In genomic region chr5:136062563-136063274, GRCh38 we compare ENCODE assay signal across 9 cellular contexts. TPM values are rescaled to one million over a fixed set of nuclear protein-coding genes. Genes with fewer than 3 reads are reported as not detected.
DNase-seq lines count a peak whose midpoint lies in the region; ATAC-seq and TF ChIP-seq lines count a peak whose summit lies in the region.
"Had no signal": no experiment of that assay in that cellular context is flagged by ENCODE, and none has a peak within 500 bp of the region (broad histone marks: within the 10 kb centered on the region; RNA-seq: fewer than 3 reads in every experiment).

No MANE protein-coding gene starts in this region.

- H3K4me3 ChIP-seq in foreskin fibroblast (ENCODE audit: low read depth in 1 of 2, low read length in 2 of 2) = no peak overlapping the region
- H3K4me3 ChIP-seq in thoracic aorta = no peak overlapping the region
- H3K4me3 ChIP-seq: BLaER1 treated with 17β-estradiol and CSF1 and Interleukin-3, amounts not matched to agents 10 nM and 100 nM had no signal

- peaks cover 2 to 28% of the 10 kb centered on the region in 2 donors for H3K4me1 ChIP-seq in thoracic aorta (ENCODE audit: control insufficient read depth in 1 of 2, low read depth in 2 of 2)

- intact Hi-C loops in posterior cingulate gyrus (cut with DNase I) = no loop called here

- ATAC-seq in GM19324 (IDR thresholded peaks at IDR 0.05; ENCODE audit: low FRiP score, unreplicated experiment) (peak; percentile 41), HG03460 (IDR thresholded peaks at IDR 0.05; ENCODE audit: unreplicated experiment) (peak; percentile 57), thoracic aorta (ENCODE audit: insufficient number of reproducible peaks, low FRiP score, low read depth) (no peak)

- H3K36me3 ChIP-seq in thoracic aorta = no peaks in the 10 kb centered on the region
- H3K36me3 ChIP-seq: BLaER1 treated with 17β-estradiol and CSF1 and Interleukin-3, amounts not matched to agents 10 nM and 100 nM had no signal

- TF ChIP-seq CTCF in foreskin fibroblast (IDR thresholded peaks at IDR 0.05; ENCODE audit: low read depth, low read length) (peak; percentile 37), thoracic aorta (IDR thresholded peaks at IDR 0.05) (peak; percentile 36)

- no peaks in the 10 kb centered on the region for H3K27me3 ChIP-seq in thoracic aorta (replicated peaks; ENCODE audit: insufficient read depth)
- H3K27me3 ChIP-seq: BLaER1 treated with 17β-estradiol and CSF1 and Interleukin-3, amounts not matched to agents 10 nM and 100 nM had no signal

- in situ Hi-C loops in SK-MEL-5 (cut with HindIII; ENCODE audit: low pct_unique_long_range_greater_than_20kb, low sequenced_read_pairs) = no loop called here

- H3K9me3 ChIP-seq in thoracic aorta = no peaks in the 10 kb centered on the region
- H3K9me3 ChIP-seq: BLaER1 treated with 17β-estradiol and CSF1 and Interleukin-3, amounts not matched to agents 10 nM and 100 nM had no signal

- DNase-seq in NCI-H1436 (lab: John Stamatoyannopoulos, UW) = peak; percentile 58
- DNase-seq in NCI-H1436 treated with DMSO at 0.1 percent for 48 hours (lab: John Stamatoyannopoulos, UW) = no peak
- DNase-seq in SK-MEL-5 (ENCODE audit: low read depth, low spot score) = peak; percentile 74
- DNase-seq in foreskin fibroblast = peak in 1 of 2 donors; percentile 71
- DNase-seq in thoracic aorta (ENCODE audit: low spot score) = no peak
- no peak for DNase-seq in posterior cingulate gyrus

- no peak overlapping the region for H3K27ac ChIP-seq in thoracic aorta
- H3K27ac ChIP-seq: BLaER1 treated with 17β-estradiol and CSF1 and Interleukin-3, amounts not matched to agents 10 nM and 100 nM had no signal

RNA-seq across cellular contexts. Expression of gene TGFBI, which starts 33.9 kb away (rescaled TPM):
- 304 and 330 TPM in 2 replicates for total RNA-seq in SK-MEL-5 (2014; rRNA removed; shearing (Covaris generic))
- 610 and 786 TPM in 2 replicates for polyA plus RNA-seq in SK-MEL-5 (2015; cell fraction: cytosol; rRNA removed)
- polyA plus RNA-seq in SK-MEL-5 (2015; cell fraction: nucleus; rRNA removed) = 566 and 641 TPM in 2 replicates
- total RNA-seq in thoracic aorta = 100 to 1,000 TPM; 158 to 173 TPM

Comparison
In these comparisons a context has a peak if more than half of its experiments do, and no peak if none do; other contexts are left out.
1. DNase-seq: peak in NCI-H1436 (single experiment) and SK-MEL-5 (single experiment); none in NCI-H1436 treated with DMSO at 0.1 percent for 48 hours (single experiment), thoracic aorta (single experiment) and posterior cingulate gyrus (0 of 10).